Comparison of ENCODE assay signal across 9 cellular contexts in genomic region chr5:123088031-123088805, GRCh38. TPM values are rescaled to one million over a fixed set of nuclear protein-coding genes. Genes with fewer than 3 reads are reported as not detected.
DNase-seq lines count a peak whose midpoint lies in the region; ATAC-seq and TF ChIP-seq lines count a peak whose summit lies in the region.
"Had no signal": no experiment of that assay in that cellular context is flagged by ENCODE, and none has a peak within 500 bp of the region (broad histone marks: within the 10 kb centered on the region; RNA-seq: fewer than 3 reads in every experiment).

No MANE protein-coding gene starts in this region.

- H3K4me3 ChIP-seq in breast epithelium, result peak overlapping the region; percentile 58 to 79 (median 59)
- peak overlapping the region; percentile 45 for H3K4me3 ChIP-seq in lower leg skin (ENCODE audit: low read depth, poor library complexity, severe bottlenecking)
- H3K4me3 ChIP-seq in thoracic aorta, result peak overlapping the region; percentile 93

- H3K27me3 ChIP-seq in breast epithelium (peaks cover 7 to 68% of the 10 kb centered on the region in 2 donors), thoracic aorta (replicated peaks; ENCODE audit: insufficient read depth) (no peaks in the 10 kb centered on the region)

- peak overlapping the region; percentile 40 for H3K4me3 Mint-ChIP-seq in activated CD4-positive, alpha-beta T cell treated with anti-CD3 and anti-CD28 coated beads for 36 hours

- DNase-seq in activated CD4-positive, alpha-beta T cell treated with anti-CD3 and anti-CD28 coated beads for 36 hours, result no peak
- no peak for DNase-seq in activated CD4-positive, alpha-beta T cell treated with anti-CD3 and anti-CD28 coated beads, Interleukin-2, amount 50 U/mL, for 1 hour
- DNase-seq in breast epithelium (ENCODE audit: low spot score in 2 of 2), result peak in 1 of 2 donors; percentile 51
- DNase-seq in lower leg skin (ENCODE audit: low spot score in 2 of 2), result no peak
- no peak for DNase-seq in thoracic aorta (ENCODE audit: low spot score)
- no peak for DNase-seq in 8988T
- DNase-seq in effector CD8-positive, alpha-beta T cell (lab: John Stamatoyannopoulos, UW), result no peak
- DNase-seq in NCI-H1092 treated with DMSO at 0.1 percent for 48 hours (lab: John Stamatoyannopoulos, UW), result no peak

- POLR2A ChIA-PET in activated CD4-positive, alpha-beta T cell treated with anti-CD3 and anti-CD28 coated beads for 36 hours (lab: Charles Lee), result no interaction called here

- 6 to 11% methylated on average over 37 to 40 of the region's 42 CpGs for whole genome bisulfite sequencing in lower leg skin, 2 donors

- no peak for ATAC-seq in activated CD4-positive, alpha-beta T cell treated with anti-CD3 and anti-CD28 coated beads for 36 hours
- ATAC-seq in thoracic aorta (ENCODE audit: insufficient number of reproducible peaks, low FRiP score, low read depth), result no peak

- no peaks in the 10 kb centered on the region for H3K36me3 ChIP-seq in breast epithelium
- H3K36me3 ChIP-seq in thoracic aorta, result no peaks in the 10 kb centered on the region

- H3K9me3 Mint-ChIP-seq in activated CD4-positive, alpha-beta T cell treated with anti-CD3 and anti-CD28 coated beads for 36 hours (ENCODE audit: low read depth), result no peaks in the 10 kb centered on the region

- H3K9me3 ChIP-seq in breast epithelium (no peaks in the 10 kb centered on the region), thoracic aorta (no peaks in the 10 kb centered on the region)

- no peak for TF ChIP-seq CTCF in breast epithelium (IDR thresholded peaks at IDR 0.05)
- no peak for TF ChIP-seq CTCF in lower leg skin (IDR thresholded peaks at IDR 0.05)
- no peak for TF ChIP-seq CTCF in thoracic aorta (IDR thresholded peaks at IDR 0.05)

- H3K4me1 Mint-ChIP-seq in activated CD4-positive, alpha-beta T cell treated with anti-CD3 and anti-CD28 coated beads for 36 hours, result peaks cover 15% of the 10 kb centered on the region

- peaks cover 73% of the 10 kb centered on the region for H3K27me3 Mint-ChIP-seq in activated CD4-positive, alpha-beta T cell treated with anti-CD3 and anti-CD28 coated beads for 36 hours

- no peak overlapping the region for H3K27ac Mint-ChIP-seq in activated CD4-positive, alpha-beta T cell treated with anti-CD3 and anti-CD28 coated beads for 36 hours

- H3K36me3 Mint-ChIP-seq in activated CD4-positive, alpha-beta T cell treated with anti-CD3 and anti-CD28 coated beads for 36 hours (ENCODE audit: low read depth), result no peaks in the 10 kb centered on the region

- CTCF ChIA-PET in activated CD4-positive, alpha-beta T cell treated with anti-CD3 and anti-CD28 coated beads for 36 hours (lab: Charles Lee), result no interaction called here

- H3K4me1 ChIP-seq in breast epithelium (peaks cover 8 to 12% of the 10 kb centered on the region in 2 donors), thoracic aorta (ENCODE audit: control insufficient read depth in 1 of 2, low read depth in 2 of 2) (peaks cover 0 to 4% of the 10 kb centered on the region in 2 donors)

- TF ChIP-seq POLR2A in breast epithelium (IDR thresholded peaks at IDR 0.05) (no peak), lower leg skin (IDR thresholded peaks at IDR 0.05) (no peak)

- intact Hi-C loops in activated CD4-positive, alpha-beta T cell treated with anti-CD3 and anti-CD28 coated beads for 36 hours (cut with DNase I, micrococcal nuclease), result no loop called here
- intact Hi-C loops in breast epithelium (cut with DNase I; ENCODE audit: low total_unique reads), result no loop called here
- intact Hi-C loops in lower leg skin (cut with DNase I; ENCODE audit: low total_unique reads), result no loop called here

- H3K27ac ChIP-seq in breast epithelium (peak overlapping the region in 1 of 2 donors; percentile 30), thoracic aorta (peak overlapping the region; percentile 87 to 99)
- H3K27ac ChIP-seq: C4-2B had no signal

RNA-seq across cellular contexts. Expression of gene PRDM6, which starts 0.8 kb away (rescaled TPM):
- total RNA-seq in activated CD4-positive, alpha-beta T cell treated with anti-CD3 and anti-CD28 coated beads for 36 hours, result not detected
- total RNA-seq in breast epithelium (1 to 10 TPM in 1 of 3 donors, under 1 TPM in 2; 0.48 to 2.6 (median 0.66) TPM), lower leg skin (under 1 TPM in 3 of 4 donors, not detected in 1; 0.10 to 0.80 (median 0.16) TPM), thoracic aorta (10 to 100 TPM; 37.9 to 44.8 TPM)

RNA-seq across cellular contexts. Expression of gene PPIC, which starts 51.7 kb away (rescaled TPM):
- not detected for total RNA-seq in activated CD4-positive, alpha-beta T cell treated with anti-CD3 and anti-CD28 coated beads for 36 hours
- total RNA-seq in breast epithelium, result 10 to 100 TPM; 18.7 to 33.1 (median 30.3) TPM
- 10 to 100 TPM; 11.3 to 17.5 (median 15.8) TPM for total RNA-seq in lower leg skin
- total RNA-seq in thoracic aorta, result 10 to 100 TPM; 37.6 to 78.0 TPM

Comparison
In these comparisons a context has a peak if more than half of its experiments do, and no peak if none do; other contexts are left out.
1. RNA of gene PRDM6, which starts 0.8 kb away (total RNA-seq): 37.9 to 44.8 TPM in thoracic aorta; 0.48 to 2.6 TPM in breast epithelium, 0.10 to 0.80 TPM in lower leg skin and not detected in activated CD4-positive, alpha-beta T cell treated with anti-CD3 and anti-CD28 coated beads for 36 hours; every median in the first group is over 10 times any median in the second.
2. RNA of gene PPIC, which starts 51.7 kb away (total RNA-seq): 37.6 to 78.0 TPM in thoracic aorta, 18.7 to 33.1 TPM in breast epithelium and 11.3 to 17.5 TPM in lower leg skin; not detected in activated CD4-positive, alpha-beta T cell treated with anti-CD3 and anti-CD28 coated beads for 36 hours; every median in the first group is over 10 times any median in the second.
3. Peak in every context shown above with its lines, with median percentiles within 50 percentile points of each other: H3K4me3 ChIP-seq.